In the genomic region with DNA sequence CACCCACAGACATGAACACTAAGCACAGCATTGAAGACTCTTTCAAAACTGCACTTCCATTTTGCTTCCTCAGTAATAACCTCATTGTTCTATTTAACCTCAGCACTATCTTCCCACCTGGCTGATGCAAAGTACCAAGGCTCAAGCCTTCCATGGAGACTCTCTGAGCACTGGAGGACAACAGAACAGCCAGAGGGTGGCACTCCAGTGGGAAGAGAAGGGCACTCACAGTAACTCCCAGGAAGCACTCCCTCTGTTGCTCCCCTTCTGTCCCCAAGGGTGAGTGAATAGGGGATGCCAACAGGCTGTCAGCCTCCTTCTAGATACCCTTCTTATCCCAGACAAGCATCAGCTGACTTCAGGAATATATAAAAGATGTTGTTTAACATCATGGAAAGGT, we compare ENCODE assay signal across 1 cellular context.
TF ChIP-seq lines count a peak whose summit lies in the region.

No MANE protein-coding gene starts in this region.

TF ChIP-seq in H1, 55 proteins besides CTCF, POLR2A, EP300 and RAD21:
- TF ChIP-seq CEBPB (IDR thresholded peaks at IDR 0.05; ENCODE audit: low read depth, low read length) (no peak), SUZ12 (IDR thresholded peaks at IDR 0.05; ENCODE audit: low read length) (no peak), BACH1 (IDR thresholded peaks at IDR 0.05; ENCODE audit: low read length) (no peak), TEAD4 (IDR thresholded peaks at IDR 0.05; ENCODE audit: low read depth, low read length) (no peak), TAF1 (IDR thresholded peaks at IDR 0.05; ENCODE audit: low read depth, low read length) (no peak), KDM1A (IDR thresholded peaks at IDR 0.05; ENCODE audit: borderline replicate concordance, low read length) (no peak), GTF2F1 (IDR thresholded peaks at IDR 0.05; ENCODE audit: borderline replicate concordance, low read depth, low read length) (no peak), EZH2 (IDR thresholded peaks at IDR 0.05; ENCODE audit: low read depth, low read length, severe bottlenecking) (no peak), EGR1 (IDR thresholded peaks at IDR 0.05; ENCODE audit: borderline replicate concordance, low read depth, low read length) (no peak)
- TF ChIP-seq, protein P1, sequence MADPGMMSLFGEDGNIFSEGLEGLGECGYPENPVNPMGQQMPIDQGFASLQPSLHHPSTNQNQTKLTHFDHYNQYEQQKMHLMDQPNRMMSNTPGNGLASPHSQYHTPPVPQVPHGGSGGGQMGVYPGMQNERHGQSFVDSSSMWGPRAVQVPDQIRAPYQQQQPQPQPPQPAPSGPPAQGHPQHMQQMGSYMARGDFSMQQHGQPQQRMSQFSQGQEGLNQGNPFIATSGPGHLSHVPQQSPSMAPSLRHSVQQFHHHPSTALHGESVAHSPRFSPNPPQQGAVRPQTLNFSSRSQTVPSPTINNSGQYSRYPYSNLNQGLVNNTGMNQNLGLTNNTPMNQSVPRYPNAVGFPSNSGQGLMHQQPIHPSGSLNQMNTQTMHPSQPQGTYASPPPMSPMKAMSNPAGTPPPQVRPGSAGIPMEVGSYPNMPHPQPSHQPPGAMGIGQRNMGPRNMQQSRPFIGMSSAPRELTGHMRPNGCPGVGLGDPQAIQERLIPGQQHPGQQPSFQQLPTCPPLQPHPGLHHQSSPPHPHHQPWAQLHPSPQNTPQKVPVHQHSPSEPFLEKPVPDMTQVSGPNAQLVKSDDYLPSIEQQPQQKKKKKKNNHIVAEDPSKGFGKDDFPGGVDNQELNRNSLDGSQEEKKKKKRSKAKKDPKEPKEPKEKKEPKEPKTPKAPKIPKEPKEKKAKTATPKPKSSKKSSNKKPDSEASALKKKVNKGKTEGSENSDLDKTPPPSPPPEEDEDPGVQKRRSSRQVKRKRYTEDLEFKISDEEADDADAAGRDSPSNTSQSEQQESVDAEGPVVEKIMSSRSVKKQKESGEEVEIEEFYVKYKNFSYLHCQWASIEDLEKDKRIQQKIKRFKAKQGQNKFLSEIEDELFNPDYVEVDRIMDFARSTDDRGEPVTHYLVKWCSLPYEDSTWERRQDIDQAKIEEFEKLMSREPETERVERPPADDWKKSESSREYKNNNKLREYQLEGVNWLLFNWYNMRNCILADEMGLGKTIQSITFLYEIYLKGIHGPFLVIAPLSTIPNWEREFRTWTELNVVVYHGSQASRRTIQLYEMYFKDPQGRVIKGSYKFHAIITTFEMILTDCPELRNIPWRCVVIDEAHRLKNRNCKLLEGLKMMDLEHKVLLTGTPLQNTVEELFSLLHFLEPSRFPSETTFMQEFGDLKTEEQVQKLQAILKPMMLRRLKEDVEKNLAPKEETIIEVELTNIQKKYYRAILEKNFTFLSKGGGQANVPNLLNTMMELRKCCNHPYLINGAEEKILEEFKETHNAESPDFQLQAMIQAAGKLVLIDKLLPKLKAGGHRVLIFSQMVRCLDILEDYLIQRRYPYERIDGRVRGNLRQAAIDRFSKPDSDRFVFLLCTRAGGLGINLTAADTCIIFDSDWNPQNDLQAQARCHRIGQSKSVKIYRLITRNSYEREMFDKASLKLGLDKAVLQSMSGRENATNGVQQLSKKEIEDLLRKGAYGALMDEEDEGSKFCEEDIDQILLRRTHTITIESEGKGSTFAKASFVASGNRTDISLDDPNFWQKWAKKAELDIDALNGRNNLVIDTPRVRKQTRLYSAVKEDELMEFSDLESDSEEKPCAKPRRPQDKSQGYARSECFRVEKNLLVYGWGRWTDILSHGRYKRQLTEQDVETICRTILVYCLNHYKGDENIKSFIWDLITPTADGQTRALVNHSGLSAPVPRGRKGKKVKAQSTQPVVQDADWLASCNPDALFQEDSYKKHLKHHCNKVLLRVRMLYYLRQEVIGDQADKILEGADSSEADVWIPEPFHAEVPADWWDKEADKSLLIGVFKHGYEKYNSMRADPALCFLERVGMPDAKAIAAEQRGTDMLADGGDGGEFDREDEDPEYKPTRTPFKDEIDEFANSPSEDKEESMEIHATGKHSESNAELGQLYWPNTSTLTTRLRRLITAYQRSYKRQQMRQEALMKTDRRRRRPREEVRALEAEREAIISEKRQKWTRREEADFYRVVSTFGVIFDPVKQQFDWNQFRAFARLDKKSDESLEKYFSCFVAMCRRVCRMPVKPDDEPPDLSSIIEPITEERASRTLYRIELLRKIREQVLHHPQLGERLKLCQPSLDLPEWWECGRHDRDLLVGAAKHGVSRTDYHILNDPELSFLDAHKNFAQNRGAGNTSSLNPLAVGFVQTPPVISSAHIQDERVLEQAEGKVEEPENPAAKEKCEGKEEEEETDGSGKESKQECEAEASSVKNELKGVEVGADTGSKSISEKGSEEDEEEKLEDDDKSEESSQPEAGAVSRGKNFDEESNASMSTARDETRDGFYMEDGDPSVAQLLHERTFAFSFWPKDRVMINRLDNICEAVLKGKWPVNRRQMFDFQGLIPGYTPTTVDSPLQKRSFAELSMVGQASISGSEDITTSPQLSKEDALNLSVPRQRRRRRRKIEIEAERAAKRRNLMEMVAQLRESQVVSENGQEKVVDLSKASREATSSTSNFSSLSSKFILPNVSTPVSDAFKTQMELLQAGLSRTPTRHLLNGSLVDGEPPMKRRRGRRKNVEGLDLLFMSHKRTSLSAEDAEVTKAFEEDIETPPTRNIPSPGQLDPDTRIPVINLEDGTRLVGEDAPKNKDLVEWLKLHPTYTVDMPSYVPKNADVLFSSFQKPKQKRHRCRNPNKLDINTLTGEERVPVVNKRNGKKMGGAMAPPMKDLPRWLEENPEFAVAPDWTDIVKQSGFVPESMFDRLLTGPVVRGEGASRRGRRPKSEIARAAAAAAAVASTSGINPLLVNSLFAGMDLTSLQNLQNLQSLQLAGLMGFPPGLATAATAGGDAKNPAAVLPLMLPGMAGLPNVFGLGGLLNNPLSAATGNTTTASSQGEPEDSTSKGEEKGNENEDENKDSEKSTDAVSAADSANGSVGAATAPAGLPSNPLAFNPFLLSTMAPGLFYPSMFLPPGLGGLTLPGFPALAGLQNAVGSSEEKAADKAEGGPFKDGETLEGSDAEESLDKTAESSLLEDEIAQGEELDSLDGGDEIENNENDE (IDR thresholded peaks at IDR 0.05; ENCODE audit: insufficient replicate concordance, low read length), result no peak
